Comparison of ENCODE assay signal across 13 cellular contexts in the genomic region with DNA sequence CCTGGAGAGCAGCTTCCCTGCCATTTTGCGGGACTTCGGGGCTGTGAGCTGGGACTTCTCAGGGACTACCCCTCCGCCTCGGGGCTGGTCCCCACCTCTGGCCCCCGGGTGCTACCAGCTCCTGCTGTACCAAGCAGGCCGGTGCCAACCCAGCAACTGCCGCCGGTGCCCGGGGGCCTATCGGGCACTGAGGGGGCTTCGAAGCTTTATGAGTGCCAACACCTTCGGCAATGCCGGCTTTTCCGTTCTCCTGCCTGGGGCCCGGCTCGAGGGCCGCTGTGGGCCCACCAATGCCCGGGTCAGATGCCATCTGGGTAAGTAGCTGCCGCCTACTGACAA. TPM values are rescaled to one million over a fixed set of nuclear protein-coding genes. Genes with fewer than 3 reads are reported as not detected.
DNase-seq lines count a peak whose midpoint lies in the region; ATAC-seq, FAIRE-seq and TF ChIP-seq lines count a peak whose summit lies in the region.
"Had no signal": no experiment of that assay in that cellular context is flagged by ENCODE, and none has a peak within 500 bp of the region (broad histone marks: within the 10 kb centered on the region; RNA-seq: fewer than 3 reads in every experiment).

No MANE protein-coding gene starts in this region.

- H3K4me1 Mint-ChIP-seq in H9 (peaks cover 24 to 31% of the 10 kb centered on the region in 2 experiments), brain (peaks cover 48% of the 10 kb centered on the region), mesothelial cell of epicardium (peaks cover 28% of the 10 kb centered on the region)

- H2AFZ ChIP-seq in H9 (ENCODE audit: low read length): no peak overlapping the region

- no peak overlapping the region for H4K91ac ChIP-seq in H9 (ENCODE audit: insufficient read length, low read depth, low read length)

- no peak overlapping the region for H3K56ac ChIP-seq in H9 (ENCODE audit: insufficient read length, low read depth, low read length)

- H3K4me3 ChIP-seq in AG04450 (ENCODE audit: low read depth, low read length): peak overlapping the region; percentile 77

- H2BK12ac ChIP-seq in H9 (ENCODE audit: insufficient read length, low read depth, low read length): no peak overlapping the region

- FAIRE-seq in D721Med (lab: Jason Lieb, UNC): no peak
- FAIRE-seq: endometrium had no signal

- H3K4me3 Mint-ChIP-seq in H9 (peak overlapping the region; percentile 90 to 96), brain (peak overlapping the region; percentile 76 to 96 (median 92)), mesothelial cell of epicardium (peak overlapping the region; percentile 53)

- no peaks in the 10 kb centered on the region for H3K27me3 Mint-ChIP-seq in H9 (ENCODE audit: low read depth)
- peaks cover 11% of the 10 kb centered on the region for H3K27me3 Mint-ChIP-seq in brain
- peaks cover 39% of the 10 kb centered on the region for H3K27me3 Mint-ChIP-seq in mesothelial cell of epicardium (ENCODE audit: low read depth)

- WGBS in H9 (ENCODE audit: extremely low coverage, insufficient read length, low lambda C conversion rate): no CpG with 5 or more reads among the region's 19 CpGs

- no peaks in the 10 kb centered on the region; the same call in 1 of the 2 replicates for H3K79me2 ChIP-seq in H9 (ENCODE audit: insufficient read depth, low read length)

- H3K4ac ChIP-seq in H9 (ENCODE audit: low read depth, low read length): no peak overlapping the region

- no peak for TF ChIP-seq CTCF in AG04450 (IDR thresholded peaks at IDR 0.05; ENCODE audit: low read depth, low read length)
- no peak for TF ChIP-seq CTCF in H9 (conservative IDR thresholded peaks at IDR 0.05)
- TF ChIP-seq CTCF in brain (conservative IDR thresholded peaks at IDR 0.05): no peak
- TF ChIP-seq CTCF in mesothelial cell of epicardium (IDR thresholded peaks at IDR 0.05; ENCODE audit: unreplicated experiment): no peak
- TF ChIP-seq CTCF in D721Med (IDR thresholded peaks at IDR 0.05; ENCODE audit: insufficient read depth, missing control alignments): no peak

- H4K20me1 ChIP-seq in H9 (ENCODE audit: control insufficient read depth, insufficient read depth, insufficient read length): no peaks in the 10 kb centered on the region

- H2BK15ac ChIP-seq in H9 (ENCODE audit: low read depth, low read length): no peak overlapping the region

- H2AK5ac ChIP-seq in H9 (ENCODE audit: insufficient read length, low read length): no peak overlapping the region

- no peak overlapping the region for H2BK120ac ChIP-seq in H9 (ENCODE audit: low read depth, low read length, poor library complexity, severe bottlenecking)

- H3K9me3 Mint-ChIP-seq in H9: no peaks in the 10 kb centered on the region
- H3K9me3 Mint-ChIP-seq in brain: peaks cover 0 to 7% (median 0%) of the 10 kb centered on the region in 5 experiments
- no peaks in the 10 kb centered on the region for H3K9me3 Mint-ChIP-seq in mesothelial cell of epicardium

- H3K27me3 ChIP-seq in AG04450 (ENCODE audit: control insufficient read depth, insufficient read depth, low read length): peaks cover 9% of the 10 kb centered on the region
- no peaks in the 10 kb centered on the region for H3K27me3 ChIP-seq in H9 (ENCODE audit: insufficient read depth, low read length)

- no peak overlapping the region for H2BK5ac ChIP-seq in H9 (ENCODE audit: insufficient read length, low read length)

- no peak overlapping the region for H3K9ac ChIP-seq in H9 (ENCODE audit: extremely low read depth, insufficient read length, low read length)

- H3K18ac ChIP-seq in H9 (ENCODE audit: insufficient read length, low read depth, low read length): no peak overlapping the region

- H3K27ac ChIP-seq in AG04450 (ENCODE audit: low read depth, low read length) (peak overlapping the region; percentile 73), H9 (ENCODE audit: insufficient read length, low read depth, low read length) (no peak overlapping the region)
- H3K27ac ChIP-seq: vagina had no signal

- H3K9me3 ChIP-seq in AG04450 (ENCODE audit: control insufficient read depth, insufficient read depth, low read length) (no peaks in the 10 kb centered on the region), H9 (ENCODE audit: control insufficient read depth, low read depth, low read length) (no peaks in the 10 kb centered on the region)
- H3K9me3 ChIP-seq: vagina had no signal

- H4K8ac ChIP-seq in H9 (replicated peaks; ENCODE audit: insufficient read length, low read depth, low read length): no peak overlapping the region

- no peak overlapping the region for H3T11ph ChIP-seq in H9 (ENCODE audit: low read length)

- H3K14ac ChIP-seq in H9 (ENCODE audit: insufficient read depth, low read length): no peak overlapping the region

- H3K23ac ChIP-seq in H9 (ENCODE audit: insufficient read length, low read depth, low read length): no peak overlapping the region

- H2BK20ac ChIP-seq in H9 (ENCODE audit: low read depth, low read length, poor library complexity, severe bottlenecking): no peak overlapping the region

- peaks cover 2% of the 10 kb centered on the region for H3K4me1 ChIP-seq in H9 (ENCODE audit: insufficient read depth, low read length)

- CTCF ChIA-PET in AG04450 (lab: Charles Lee): interaction anchor here (0.9 to 1.0 kb wide), 2 partner anchors 15 to 85 kb away, joined by 3 read pairs; no protein-coding TSS in a partner anchor

- H3K27ac Mint-ChIP-seq in H9 (no peak overlapping the region), brain (peak overlapping the region; percentile 54 to 92 (median 72)), mesothelial cell of epicardium (peak overlapping the region; percentile 39)

- POLR2A ChIA-PET in AG04450 (lab: Yijun Ruan, JAX): interaction anchor here (1.2 kb wide), 1 partner anchor 72 kb away, joined by 3 read pairs; no protein-coding TSS in a partner anchor

- no peak overlapping the region for H4K5ac ChIP-seq in H9 (ENCODE audit: insufficient read length, low read depth, low read length)

- H3K79me1 ChIP-seq in H9 (ENCODE audit: insufficient read depth, low read depth, low read length, poor library complexity, severe bottlenecking): peaks cover 3% of the 10 kb centered on the region

- H3K4me2 ChIP-seq in H9 (ENCODE audit: insufficient read depth, insufficient read length, low read length): peak overlapping the region; percentile 96

- DNase-seq in AG04450 (ENCODE audit: low read depth, low spot score) (no peak), H9 (no peak), mesothelial cell of epicardium (ENCODE audit: low spot score in 2 of 2, unreplicated experiment in 2 of 2) (no peak), NAMALWA (ENCODE audit: low spot score) (no peak), NCI-H226 (no peak), D721Med (ENCODE audit: insufficient read length, low spot score) (no peak)
- DNase-seq: amygdala, NCI-H187 had no signal

- peaks cover 25% of the 10 kb centered on the region for H3K23me2 ChIP-seq in H9 (ENCODE audit: insufficient read length, low read depth, low read length, poor library complexity, severe bottlenecking)

- peaks cover 15 to 22% (median 16%) of the 10 kb centered on the region in 3 experiments; a peak in 6 of 7 replicates for H3K36me3 Mint-ChIP-seq in H9 (ENCODE audit: insufficient read depth in 1 of 3, low read depth in 3 of 3)
- H3K36me3 Mint-ChIP-seq in brain: peaks cover 12% of the 10 kb centered on the region
- H3K36me3 Mint-ChIP-seq in mesothelial cell of epicardium: peaks cover 3% of the 10 kb centered on the region

- no peak for ATAC-seq in GM19452 (IDR thresholded peaks at IDR 0.05; ENCODE audit: unreplicated experiment)

RNA-seq across cellular contexts. Expression of a gene that starts 1.3 kb away (rescaled TPM):
- polyA plus RNA-seq in AG04450 (2011; rRNA removed): 3.5 and 4.6 TPM in 2 replicates
- 1.00 and 2.5 TPM in 2 replicates for polyA minus RNA-seq in AG04450 (2011; rRNA and poly(A)+ RNA removed)
- 16.7 and 17.9 TPM in 2 replicates for total RNA-seq in H9 (2021)
- 115 TPM for polyA plus RNA-seq in brain (ENCODE audit: insufficient read depth, low read depth, low replicate concordance)
- 13.6 to 14.6 TPM (median 14.2 TPM) in 3 replicates for total RNA-seq in mesothelial cell of epicardium
- total RNA-seq: vagina had no signal

RNA-seq across cellular contexts. Expression of a gene that starts 2.2 kb away (rescaled TPM):
- polyA plus RNA-seq in AG04450 (2011; rRNA removed) (5.0 and 6.8 TPM in 2 replicates), brain (ENCODE audit: insufficient read depth, low read depth, low replicate concordance) (187 TPM)
- polyA minus RNA-seq in AG04450 (2011; rRNA and poly(A)+ RNA removed): 1.9 and 2.4 TPM in 2 replicates
- total RNA-seq in H9 (2021) (44.7 and 50.8 TPM in 2 replicates), mesothelial cell of epicardium (28.8 to 30.4 TPM (median 29.1 TPM) in 3 replicates)
- total RNA-seq: T-helper 2 cell treated with Interferon-gamma antibody and Interleukin-4, amounts not matched to agents 100 ng/mL and 5 ng/mL, for 36 hours had no signal

RNA-seq across cellular contexts. Expression of a gene that starts 24.4 kb away (rescaled TPM):
- polyA plus RNA-seq in AG04450 (2011; rRNA removed) (7.4 and 8.8 TPM in 2 replicates), brain (ENCODE audit: insufficient read depth, low read depth, low replicate concordance) (61.7 TPM)
- 7.7 and 8.1 TPM in 2 replicates for polyA minus RNA-seq in AG04450 (2011; rRNA and poly(A)+ RNA removed)
- total RNA-seq in H9 (2021) (16.8 and 18.3 TPM in 2 replicates), mesothelial cell of epicardium (26.4 to 30.6 TPM (median 30.5 TPM) in 3 replicates)

RNA-seq across cellular contexts. Expression of a gene that starts 38.5 kb away (rescaled TPM):
- 89.9 and 112 TPM in 2 replicates for polyA plus RNA-seq in AG04450 (2011; rRNA removed)
- 41.5 and 53.3 TPM in 2 replicates for polyA minus RNA-seq in AG04450 (2011; rRNA and poly(A)+ RNA removed)
- 70.0 and 70.6 TPM in 2 replicates for total RNA-seq in H9 (2021)
- polyA plus RNA-seq in brain (ENCODE audit: insufficient read depth, low read depth, low replicate concordance): 200 TPM
- total RNA-seq in mesothelial cell of epicardium: 49.7 to 51.7 TPM (median 49.7 TPM) in 3 replicates

Comparison
In these comparisons a context has a peak if more than half of its experiments do, and no peak if none do; other contexts are left out.
1. H3K27ac Mint-ChIP-seq: peak in brain (5 of 5) and mesothelial cell of epicardium (single experiment); none in H9 (0 of 3).
2. Peak in every context shown above with its lines, with median percentiles within 50 percentile points of each other: H3K4me3 Mint-ChIP-seq.